ENCODE assay signal across 15 cellular contexts in the genomic region with DNA sequence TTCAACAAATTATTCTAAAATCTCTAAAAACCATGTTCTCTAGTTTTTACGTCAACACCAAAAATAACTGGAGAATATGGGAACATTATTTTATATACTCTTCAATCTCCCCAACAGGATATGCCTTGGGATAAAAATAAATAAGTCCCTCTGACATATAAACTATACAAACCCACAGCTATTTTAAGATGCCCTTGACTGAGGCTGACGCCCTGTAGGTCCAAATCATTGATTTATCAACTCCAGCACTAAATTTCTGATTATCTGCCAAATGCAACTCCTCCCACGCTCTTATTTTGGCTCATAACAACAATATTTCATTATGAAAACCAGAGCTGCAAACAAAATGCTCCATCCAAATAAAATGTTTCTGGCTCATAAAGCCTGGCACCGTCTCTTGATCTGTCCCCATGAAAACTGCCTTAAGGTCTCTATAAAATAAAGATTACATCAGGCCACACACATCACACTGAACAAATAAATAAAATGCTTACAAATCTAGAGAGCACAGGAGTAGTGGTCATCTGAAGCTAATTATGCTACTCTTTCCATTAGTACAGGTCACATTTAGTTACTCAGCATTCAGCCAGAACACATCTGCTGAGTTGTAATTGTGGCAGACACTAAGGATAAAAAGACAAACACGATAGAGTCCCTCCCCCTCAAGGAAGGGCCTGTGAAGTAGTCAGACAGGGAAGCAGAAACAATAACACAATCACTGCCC. TPM values are rescaled to one million over a fixed set of nuclear protein-coding genes. Genes with fewer than 3 reads are reported as not detected.
DNase-seq lines count a peak whose midpoint lies in the region; ATAC-seq, FAIRE-seq and TF ChIP-seq lines count a peak whose summit lies in the region.
"Had no signal": no experiment of that assay in that cellular context is flagged by ENCODE, and none has a peak within 500 bp of the region (broad histone marks: within the 10 kb centered on the region; RNA-seq: fewer than 3 reads in every experiment).

No MANE protein-coding gene starts in this region.

- no peak for TF ChIP-seq CTCF in choroid plexus epithelial cell (conservative IDR thresholded peaks at IDR 0.05; ENCODE audit: low read depth, low read length)

- ATAC-seq in HG03432 (IDR thresholded peaks at IDR 0.05; ENCODE audit: unreplicated experiment) = no peak

- no peak overlapping the region for H3K4me3 ChIP-seq in choroid plexus epithelial cell (ENCODE audit: low read depth, low read length)
- H3K4me3 ChIP-seq: thoracic aorta had no signal

- FAIRE-seq in urothelium cell line (lab: Jason Lieb, UNC) = no peak

- DNase-seq in A172 (ENCODE audit: low spot score) (peak; percentile 12), H4 (ENCODE audit: low spot score) (peak; percentile 87), choroid plexus epithelial cell (ENCODE audit: low read depth) (peak; percentile 44), left kidney (ENCODE audit: low read depth, low spot score) (peak; percentile 67), putamen (ENCODE audit: low spot score) (no peak), Ammon's horn (ENCODE audit: low spot score) (no peak), urothelium cell line (ENCODE audit: low spot score) (no peak)
- DNase-seq: activated CD4-positive, CD25-positive, alpha-beta regulatory T cell treated with anti-CD3 and anti-CD28 coated beads, Interleukin-2, amount 50 U/mL, for 72 hours; activated gamma-delta T cell; effector CD8-positive, alpha-beta T cell; left cardiac atrium; NCI-H1694 treated with DMSO at 0.1 percent for 48 hours; SIG-M5 had no signal

RNA-seq across cellular contexts. Expression of gene CACUL1, which starts 28.8 kb away (rescaled TPM):
- 39.2 and 41.6 TPM in 2 replicates for total RNA-seq in A172 (2014; rRNA removed; shearing (Covaris generic))
- 15.6 and 16.3 TPM in 2 replicates for total RNA-seq in H4 (2014; rRNA removed; shearing (Covaris generic))

Comparison
In these comparisons a context has a peak if more than half of its experiments do, and no peak if none do; other contexts are left out.
1. DNase-seq: peak in A172 (single experiment), H4 (single experiment), choroid plexus epithelial cell (single experiment) and left kidney (single experiment); none in putamen (single experiment), Ammon's horn (single experiment) and urothelium cell line (single experiment).